8 cellular contexts compared by ENCODE assay signal in the genomic region with DNA sequence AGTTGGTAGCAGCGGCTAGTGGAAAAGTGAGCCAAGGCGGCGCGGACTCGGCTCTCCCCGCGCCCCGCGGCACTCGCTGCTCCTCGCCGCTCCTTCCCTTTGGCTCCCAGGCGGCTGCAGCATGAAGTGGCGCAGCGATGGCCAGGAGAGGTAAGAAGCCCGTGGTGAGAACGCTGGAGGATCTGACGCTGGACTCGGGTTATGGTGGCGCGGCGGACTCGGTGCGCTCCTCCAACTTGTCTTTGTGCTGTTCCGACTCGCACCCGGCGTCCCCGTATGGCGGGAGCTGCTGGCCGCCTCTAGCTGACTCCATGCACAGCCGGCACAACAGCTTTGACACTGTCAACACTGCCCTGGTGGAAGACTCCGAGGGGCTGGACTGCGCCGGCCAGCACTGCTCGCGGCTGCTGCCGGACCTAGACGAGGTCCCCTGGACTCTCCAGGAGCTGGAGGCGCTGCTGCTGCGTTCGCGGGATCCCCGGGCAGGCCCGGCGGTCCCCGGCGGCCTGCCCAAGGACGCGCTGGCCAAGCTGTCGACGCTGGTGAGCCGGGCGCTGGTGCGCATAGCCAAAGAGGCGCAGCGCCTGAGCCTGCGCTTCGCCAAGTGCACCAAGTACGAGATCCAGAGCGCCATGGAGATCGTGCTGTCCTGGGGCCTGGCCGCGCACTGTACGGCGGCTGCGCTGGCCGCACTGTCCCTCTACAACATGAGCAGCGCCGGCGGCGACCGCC.
DNase-seq lines count a peak whose midpoint lies in the region; ATAC-seq and TF ChIP-seq lines count a peak whose summit lies in the region.

No MANE protein-coding gene starts in this region.

- peaks cover 46% of the 10 kb centered on the region for H3K4me1 Mint-ChIP-seq in CD4-positive, alpha-beta T cell (ENCODE audit: low read depth)
- peaks cover 0 to 14% (median 6%) of the 10 kb centered on the region in 3 donors for H3K4me1 Mint-ChIP-seq in IgD-negative memory B cell
- peaks cover 27% of the 10 kb centered on the region for H3K4me1 Mint-ChIP-seq in neural progenitor cell
- peaks cover 26% of the 10 kb centered on the region for H3K4me1 Mint-ChIP-seq in stimulated activated memory B cell treated with anti-CD40 and anti-IgM and Interleukin-4, amounts not matched to agents 10 μg/mL and 1 μg/mL and 100 μg/mL, for 72 hours

- H3K4me2 ChIP-seq in neural progenitor cell, result peak overlapping the region; percentile 96

- CTCF ChIA-PET in CD4-positive, alpha-beta T cell (lab: Charles Lee), result interaction anchor here (0.6 to 1.5 kb wide), 4 partner anchors 15 to 289 kb away, joined by 3 to 5 read pairs (median 3); no protein-coding TSS in a partner anchor

- no peak for ATAC-seq in CD4-positive, alpha-beta T cell (ENCODE audit: poor library complexity)
- ATAC-seq in GM21360 (IDR thresholded peaks at IDR 0.05; ENCODE audit: unreplicated experiment), result no peak
- no peak for ATAC-seq in stimulated activated memory B cell treated with anti-CD40 and anti-IgM and Interleukin-4, amounts not matched to agents 10 μg/mL and 1 μg/mL and 100 μg/mL, for 72 hours
- ATAC-seq in GM21786 (IDR thresholded peaks at IDR 0.05; ENCODE audit: unreplicated experiment), result no peak

- peak overlapping the region; percentile 78 for H3K27ac Mint-ChIP-seq in CD4-positive, alpha-beta T cell
- H3K27ac Mint-ChIP-seq in IgD-negative memory B cell, result no peak overlapping the region
- no peak overlapping the region for H3K27ac Mint-ChIP-seq in neural progenitor cell
- no peak overlapping the region for H3K27ac Mint-ChIP-seq in stimulated activated memory B cell treated with anti-CD40 and anti-IgM and Interleukin-4, amounts not matched to agents 10 μg/mL and 1 μg/mL and 100 μg/mL, for 72 hours

- peaks cover 24% of the 10 kb centered on the region for H4K20me1 ChIP-seq in neural progenitor cell (ENCODE audit: low read depth)

- no peaks in the 10 kb centered on the region for H3K79me2 ChIP-seq in neural progenitor cell (ENCODE audit: low read depth)

- peak overlapping the region; percentile 85 for H3K4me3 ChIP-seq in neural progenitor cell

- H3K9ac ChIP-seq in neural progenitor cell, result no peak overlapping the region

- H2AFZ ChIP-seq in neural progenitor cell (replicated peaks), result peak overlapping the region; percentile 87

- H3K27ac ChIP-seq in CD4-positive, alpha-beta T cell (ENCODE audit: low read depth, low read length), result no peak overlapping the region
- H3K27ac ChIP-seq in neural progenitor cell, result no peak overlapping the region

- TF ChIP-seq CTCF in CD4-positive, alpha-beta T cell (IDR thresholded peaks at IDR 0.05), result no peak
- no peak for TF ChIP-seq CTCF in neural progenitor cell (IDR thresholded peaks at IDR 0.05)

- H3K9me3 ChIP-seq in CD4-positive, alpha-beta T cell (ENCODE audit: control insufficient read depth, low read length), result no peaks in the 10 kb centered on the region
- no peaks in the 10 kb centered on the region for H3K9me3 ChIP-seq in neural progenitor cell (ENCODE audit: low read depth)

- peaks cover 21% of the 10 kb centered on the region for H3F3A ChIP-seq in neural progenitor cell (ENCODE audit: low read depth)

- DNase-seq in CD4-positive, alpha-beta T cell, result peak in 4 of 10 experiments; percentile 7 to 19 (median 12)
- DNase-seq in activated CD8-positive, alpha-beta memory T cell treated with anti-CD3 and anti-CD28 coated beads, Interleukin-2, amount 50 U/mL, for 48 hours, result peak; percentile 63
- DNase-seq in fibroblast of gingiva (ENCODE audit: low read depth) (peak; percentile 32), neural progenitor cell (ENCODE audit: low spot score) (peak; percentile 78)

- peaks cover 20% of the 10 kb centered on the region for H3K36me3 Mint-ChIP-seq in CD4-positive, alpha-beta T cell (ENCODE audit: low read depth)
- H3K36me3 Mint-ChIP-seq in IgD-negative memory B cell (peaks cover 4% of the 10 kb centered on the region), neural progenitor cell (no peaks in the 10 kb centered on the region)
- H3K36me3 Mint-ChIP-seq in stimulated activated memory B cell treated with anti-CD40 and anti-IgM and Interleukin-4, amounts not matched to agents 10 μg/mL and 1 μg/mL and 100 μg/mL, for 72 hours, result no peaks in the 10 kb centered on the region

- intact Hi-C loops in CD4-positive, alpha-beta T cell (cut with DNase I, micrococcal nuclease), result loop anchor here (1.0 to 10.0 kb wide), 5 partner anchors 187 to 1836 kb away; a partner anchor contains a TSS

- H3K4me3 Mint-ChIP-seq in CD4-positive, alpha-beta T cell, result peak overlapping the region; percentile 89
- peak overlapping the region; percentile 42 to 83 (median 62) for H3K4me3 Mint-ChIP-seq in IgD-negative memory B cell
- H3K4me3 Mint-ChIP-seq in neural progenitor cell, result peak overlapping the region; percentile 94
- no peak overlapping the region for H3K4me3 Mint-ChIP-seq in stimulated activated memory B cell treated with anti-CD40 and anti-IgM and Interleukin-4, amounts not matched to agents 10 μg/mL and 1 μg/mL and 100 μg/mL, for 72 hours

- no peaks in the 10 kb centered on the region for H3K27me3 Mint-ChIP-seq in CD4-positive, alpha-beta T cell
- H3K27me3 Mint-ChIP-seq in IgD-negative memory B cell, result peaks cover 59% of the 10 kb centered on the region
- H3K27me3 Mint-ChIP-seq in neural progenitor cell (ENCODE audit: insufficient read depth, low read depth), result peaks cover 44% of the 10 kb centered on the region
- H3K27me3 Mint-ChIP-seq in stimulated activated memory B cell treated with anti-CD40 and anti-IgM and Interleukin-4, amounts not matched to agents 10 μg/mL and 1 μg/mL and 100 μg/mL, for 72 hours, result peaks cover 80% of the 10 kb centered on the region

- no peaks in the 10 kb centered on the region for H3K9me3 Mint-ChIP-seq in CD4-positive, alpha-beta T cell
- H3K9me3 Mint-ChIP-seq in IgD-negative memory B cell (peaks cover 0 to 2% (median 0%) of the 10 kb centered on the region in 3 donors), neural progenitor cell (peaks cover 3% of the 10 kb centered on the region)
- H3K9me3 Mint-ChIP-seq in stimulated activated memory B cell treated with anti-CD40 and anti-IgM and Interleukin-4, amounts not matched to agents 10 μg/mL and 1 μg/mL and 100 μg/mL, for 72 hours, result no peaks in the 10 kb centered on the region

- H3K4me1 ChIP-seq in neural progenitor cell, result peaks cover 8% of the 10 kb centered on the region

- POLR2A ChIA-PET in CD4-positive, alpha-beta T cell (lab: Charles Lee), result interaction anchor here (1.1 to 7.8 kb wide), 8 partner anchors 10 to 363 kb away, joined by 3 to 192 read pairs (median 8); a partner anchor contains a TSS

- H3K36me3 ChIP-seq in neural progenitor cell, result no peaks in the 10 kb centered on the region

- H3K27me3 ChIP-seq in CD4-positive, alpha-beta T cell (ENCODE audit: control insufficient read depth, insufficient read depth, low read length), result no peaks in the 10 kb centered on the region
- H3K27me3 ChIP-seq in neural progenitor cell, result peaks cover 88% of the 10 kb centered on the region
